8 cellular contexts compared by ENCODE assay signal in the genomic region with DNA sequence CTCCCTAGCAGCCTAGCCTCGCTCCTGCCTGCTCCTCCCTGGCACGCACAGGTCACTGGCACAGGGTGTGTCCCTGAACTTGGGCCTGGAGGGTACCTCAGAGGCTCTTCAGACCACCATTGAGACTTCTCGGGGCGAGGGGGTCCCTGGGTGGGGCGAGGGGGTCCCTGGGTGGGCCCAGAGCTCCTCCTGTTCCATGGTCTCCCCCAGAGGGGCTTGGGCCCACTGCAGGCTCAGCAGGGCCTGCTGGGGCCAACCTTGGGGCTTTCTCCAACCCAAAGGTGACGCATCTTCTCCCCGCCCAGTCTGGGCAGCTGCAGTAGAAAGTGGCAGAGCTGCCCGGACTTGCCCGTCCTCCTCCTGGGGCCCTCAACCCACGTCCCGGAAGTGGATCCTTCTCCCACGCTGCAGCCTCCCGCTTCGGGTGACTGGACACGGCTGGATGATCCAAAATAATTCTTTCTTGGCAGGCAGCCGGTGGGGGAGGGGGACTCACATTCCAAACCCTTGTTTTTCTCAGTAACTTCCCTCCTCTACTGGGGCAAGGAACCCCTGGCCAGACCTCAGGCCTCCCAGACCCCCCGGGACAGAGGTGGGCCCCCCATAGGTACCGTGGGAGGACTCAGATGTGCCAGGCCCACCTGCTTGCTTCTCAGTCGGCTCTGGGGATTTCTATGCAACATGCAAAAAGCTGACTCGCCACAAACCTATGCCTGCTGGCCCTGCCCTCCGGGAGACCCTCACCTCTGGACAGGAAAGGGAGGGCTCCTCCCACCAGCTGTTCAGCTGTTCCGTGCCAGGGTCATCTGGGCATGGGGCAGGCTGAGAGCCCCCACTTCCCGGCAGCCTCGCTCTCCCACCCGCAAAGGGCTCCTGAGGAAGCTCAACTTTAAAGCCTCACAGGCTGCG. TPM values are rescaled to one million over a fixed set of nuclear protein-coding genes. Genes with fewer than 3 reads are reported as not detected.
A peak's percentile ranks its signal among the peaks of the same experiment; 100 is the strongest.
DNase-seq lines count a peak whose midpoint lies in the region; ATAC-seq and TF ChIP-seq lines count a peak whose summit lies in the region.

No MANE protein-coding gene starts in this region.

- no peaks in the 10 kb centered on the region for H3K9me2 ChIP-seq in OCI-LY7 (ENCODE audit: insufficient read depth, low read length)

- H3K27ac ChIP-seq in OCI-LY7 (ENCODE audit: low read depth, low read length, poor library complexity, severe bottlenecking): no peak overlapping the region
- peak overlapping the region; percentile 75 to 99 (median 95) for H3K27ac ChIP-seq in skin epidermis
- no peak overlapping the region for H3K27ac ChIP-seq in CD4-positive, alpha-beta T cell (ENCODE audit: low read depth, low read length)

- no peaks in the 10 kb centered on the region for H3K79me2 ChIP-seq in OCI-LY7 (ENCODE audit: insufficient read depth, low read depth, low read length)

- DNase-seq in Daoy (ENCODE audit: low read depth) (peak; percentile 93), HK-2 (ENCODE audit: unreplicated experiment) (peak; percentile 95), OCI-LY7 (ENCODE audit: low spot score) (no peak), cardiac fibroblast (ENCODE audit: low read depth in 2 of 2) (peak; percentile 95 to 98), iris pigment epithelial cell (ENCODE audit: low read depth) (peak; percentile 92)
- no peak for DNase-seq in CD4-positive, alpha-beta T cell

- POLR2A ChIA-PET in OCI-LY7 (lab: Charles Lee): interaction anchor here (0.6 to 1.5 kb wide), 2 partner anchors 28 to 205 kb away, joined by 3 read pairs; no protein-coding TSS in a partner anchor
- POLR2A ChIA-PET in CD4-positive, alpha-beta T cell (lab: Charles Lee): no interaction called here

- peak overlapping the region; percentile 49 for H3K4me2 ChIP-seq in OCI-LY7 (ENCODE audit: low read length)

- no peak overlapping the region for H2AFZ ChIP-seq in OCI-LY7 (ENCODE audit: low read length)

- H3K36me3 ChIP-seq in OCI-LY7 (ENCODE audit: insufficient read depth, low read length): no peaks in the 10 kb centered on the region

- no peaks in the 10 kb centered on the region for H4K20me1 ChIP-seq in OCI-LY7 (ENCODE audit: insufficient read depth, low read length)

- no peaks in the 10 kb centered on the region for H3K4me1 Mint-ChIP-seq in CD4-positive, alpha-beta T cell (ENCODE audit: low read depth)

- BruUV-seq in OCI-LY7 (replicated peaks; lab: Mats Ljungman, UMichigan): no TSS peak

- intact Hi-C loops in OCI-LY7 (cut with micrococcal nuclease; ENCODE audit: unreplicated experiment): no loop called here
- intact Hi-C loops in CD4-positive, alpha-beta T cell (cut with DNase I, micrococcal nuclease): no loop called here

- H3K9me3 ChIP-seq in OCI-LY7 (ENCODE audit: low read length): no peaks in the 10 kb centered on the region
- H3K9me3 ChIP-seq in CD4-positive, alpha-beta T cell (ENCODE audit: control insufficient read depth, low read length): no peaks in the 10 kb centered on the region

- H3K9me3 Mint-ChIP-seq in CD4-positive, alpha-beta T cell: no peaks in the 10 kb centered on the region

- no peak for TF ChIP-seq CTCF in OCI-LY7 (conservative IDR thresholded peaks at IDR 0.05; ENCODE audit: low read length)
- no peak for TF ChIP-seq CTCF in cardiac fibroblast (IDR thresholded peaks at IDR 0.05; ENCODE audit: low read depth, low read length)
- no peak for TF ChIP-seq CTCF in CD4-positive, alpha-beta T cell (IDR thresholded peaks at IDR 0.05)

- H3K27me3 Mint-ChIP-seq in CD4-positive, alpha-beta T cell: peaks cover 30% of the 10 kb centered on the region

- CTCF ChIA-PET in OCI-LY7 (lab: Charles Lee; ENCODE audit: unreplicated experiment): no interaction called here
- CTCF ChIA-PET in CD4-positive, alpha-beta T cell (lab: Charles Lee): no interaction called here

- H3K27me3 ChIP-seq in CD4-positive, alpha-beta T cell (ENCODE audit: control insufficient read depth, insufficient read depth, low read length): peaks cover 42% of the 10 kb centered on the region

- H3K4me3 ChIP-seq in OCI-LY7 (ENCODE audit: low read depth, low read length, poor library complexity, severe bottlenecking): no peak overlapping the region
- peak overlapping the region; percentile 84 to 92 for H3K4me3 ChIP-seq in cardiac fibroblast (replicated peaks in 1 of 2; ENCODE audit: low read depth in 2 of 2, low read length in 2 of 2)
- peak overlapping the region; percentile 61 to 93 (median 79) for H3K4me3 ChIP-seq in skin epidermis

- H3K36me3 Mint-ChIP-seq in CD4-positive, alpha-beta T cell (ENCODE audit: low read depth): no peaks in the 10 kb centered on the region

- H3K4me3 Mint-ChIP-seq in CD4-positive, alpha-beta T cell: no peak overlapping the region

- ATAC-seq in HG02610 (IDR thresholded peaks at IDR 0.05; ENCODE audit: unreplicated experiment): no peak
- no peak for ATAC-seq in CD4-positive, alpha-beta T cell (ENCODE audit: poor library complexity)

- peaks cover 85% of the 10 kb centered on the region for H3K4me1 ChIP-seq in OCI-LY7 (ENCODE audit: insufficient read depth, low read length, poor library complexity, severe bottlenecking)

- no peak overlapping the region for H3K27ac Mint-ChIP-seq in CD4-positive, alpha-beta T cell

RNA-seq across cellular contexts. Expression of a gene that starts 1.5 kb away (rescaled TPM):
- total RNA-seq in Daoy (2014; rRNA removed; shearing (Covaris generic)): 35.8 and 42.4 TPM in 2 replicates
- total RNA-seq in OCI-LY7 (2014; rRNA removed; shearing (Covaris generic)): 10.7 and 13.6 TPM in 2 replicates
- total RNA-seq in OCI-LY7 (2022): 38.9 and 39.2 TPM in 2 replicates
- total RNA-seq in CD4-positive, alpha-beta T cell: 1 to 10 TPM; 2.8 to 3.9 TPM

RNA-seq across cellular contexts. Expression of a gene that starts 20.9 kb away (rescaled TPM):
- 0.09 and 1.3 TPM in 2 replicates for total RNA-seq in Daoy (2014; rRNA removed; shearing (Covaris generic))
- 25.0 and 31.6 TPM in 2 replicates for total RNA-seq in OCI-LY7 (2014; rRNA removed; shearing (Covaris generic))
- total RNA-seq in OCI-LY7 (2022): 38.1 and 45.0 TPM in 2 replicates
- total RNA-seq in CD4-positive, alpha-beta T cell: 1 to 10 TPM; 1.8 to 1.9 TPM

RNA-seq across cellular contexts. Expression of a gene that starts 35.7 kb away (rescaled TPM):
- 1.3 and 4.8 TPM in 2 replicates for total RNA-seq in Daoy (2014; rRNA removed; shearing (Covaris generic))
- 12.0 and 13.0 TPM in 2 replicates for total RNA-seq in OCI-LY7 (2014; rRNA removed; shearing (Covaris generic))
- total RNA-seq in OCI-LY7 (2022): 18.6 and 19.7 TPM in 2 replicates
- 1 to 10 TPM; 4.2 to 4.9 TPM for total RNA-seq in CD4-positive, alpha-beta T cell

RNA-seq across cellular contexts. Expression of a gene that starts 37.2 kb away (rescaled TPM):
- 29.3 and 39.1 TPM in 2 replicates for total RNA-seq in Daoy (2014; rRNA removed; shearing (Covaris generic))
- total RNA-seq in OCI-LY7 (2014; rRNA removed; shearing (Covaris generic)): 55.0 and 64.5 TPM in 2 replicates
- total RNA-seq in OCI-LY7 (2022): 62.3 and 65.8 TPM in 2 replicates
- total RNA-seq in CD4-positive, alpha-beta T cell: 10 to 100 TPM; 47.1 to 48.0 TPM

RNA-seq across cellular contexts. Expression of a gene that starts 44.4 kb away (rescaled TPM):
- 14.6 and 16.9 TPM in 2 replicates for total RNA-seq in Daoy (2014; rRNA removed; shearing (Covaris generic))
- 90.8 and 93.6 TPM in 2 replicates for total RNA-seq in OCI-LY7 (2014; rRNA removed; shearing (Covaris generic))
- total RNA-seq in OCI-LY7 (2022): 84.9 and 90.1 TPM in 2 replicates
- 1 to 10 TPM; 1.2 to 1.3 TPM for total RNA-seq in CD4-positive, alpha-beta T cell

Comparison
In these comparisons a context has a peak if more than half of its experiments do, and no peak if none do; other contexts are left out.
1. DNase-seq: peak in Daoy (single experiment), HK-2 (single experiment), cardiac fibroblast (2 of 2) and iris pigment epithelial cell (single experiment); none in OCI-LY7 (single experiment) and CD4-positive, alpha-beta T cell (0 of 10).
2. H3K27ac ChIP-seq: peak in skin epidermis (21 of 21); none in OCI-LY7 (single experiment) and CD4-positive, alpha-beta T cell (single experiment).
3. RNA of a gene that starts 20.9 kb away (total RNA-seq): 25.0 to 45.0 TPM in OCI-LY7; 1.8 to 1.9 TPM in CD4-positive, alpha-beta T cell and 0.09 to 1.3 TPM in Daoy; every median in the first group is over 4 times any median in the second.